Comparison of ENCODE assay signal across 17 cellular contexts in the genomic region with DNA sequence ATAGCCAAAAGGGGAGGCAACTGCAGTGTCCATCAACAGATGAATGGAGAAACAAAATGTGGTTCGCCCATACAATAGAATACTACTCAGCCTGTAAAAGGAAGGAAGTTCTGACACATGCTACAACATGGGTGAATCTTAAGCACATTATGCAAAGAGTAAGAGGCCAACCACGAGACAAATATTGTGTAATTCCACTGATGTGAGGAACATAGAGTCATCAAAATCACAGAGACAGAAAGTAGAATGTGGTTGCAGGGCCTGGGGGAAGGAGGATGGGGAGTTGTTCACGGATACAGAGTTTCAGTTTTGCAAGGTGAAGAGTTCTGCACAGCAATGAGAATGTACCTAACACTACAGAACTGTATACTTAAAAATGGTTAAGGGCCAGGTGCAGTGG.
DNase-seq lines count a peak whose midpoint lies in the region; ATAC-seq and TF ChIP-seq lines count a peak whose summit lies in the region.
"Had no signal": no experiment of that assay in that cellular context is flagged by ENCODE, and none has a peak within 500 bp of the region (broad histone marks: within the 10 kb centered on the region; RNA-seq: fewer than 3 reads in every experiment).

No MANE protein-coding gene starts in this region.

- no peak for ATAC-seq in GM21381 (IDR thresholded peaks at IDR 0.05; ENCODE audit: unreplicated experiment)
- ATAC-seq: CD8-positive, alpha-beta T cell; HCT116 had no signal

- H3K4me3 ChIP-seq in HL-60 (replicated peaks; ENCODE audit: insufficient read depth, low read length) (no peak overlapping the region), epithelial cell of esophagus (ENCODE audit: low read length) (no peak overlapping the region)
- H3K4me3 ChIP-seq: testis had no signal

- no peak overlapping the region for H3K27ac ChIP-seq in HL-60 (replicated peaks)
- H3K27ac ChIP-seq: testis had no signal

- DNase-seq in HL-60 (ENCODE audit: low read depth in 1 of 2, low spot score in 1 of 2) (peak; percentile 26 to 87), NOMO-1 treated with DMSO at 0.1 percent for 48 hours (lab: John Stamatoyannopoulos, UW; ENCODE audit: unreplicated experiment) (peak; percentile 84), epithelial cell of esophagus (ENCODE audit: low read depth) (peak; percentile 2), pons (ENCODE audit: low spot score) (peak; percentile 43), GM13977 (ENCODE audit: low spot score) (no peak)
- no peak for DNase-seq in stimulated activated CD4-positive, alpha-beta T cell treated with anti-CD3 and anti-CD28 coated beads, Interleukin-4, amount 100 ng/mL, for 1 hour
- no peak for DNase-seq in activated CD4-positive, alpha-beta T cell treated with anti-CD3 and anti-CD28 coated beads for 1 hour
- DNase-seq: activated T-cell treated with anti-CD3 and anti-CD28 coated beads, Interleukin-2, amount 50 U/mL, for 48 hours; CD8-positive, alpha-beta T cell; effector CD8-positive, alpha-beta T cell; kidney; NCI-H1105; NCI-H446 treated with DMSO at 0.1 percent for 48 hours; small intestine; testis had no signal

- H3K27me3 ChIP-seq in HL-60 (ENCODE audit: insufficient read depth, poor library complexity, severe bottlenecking) = no peaks in the 10 kb centered on the region
- H3K27me3 ChIP-seq: testis had no signal

- in situ Hi-C loops in GM13977 (cut with MboI; ENCODE audit: low pct_unique_long_range_greater_than_20kb, low sequenced_read_pairs, unreplicated experiment) = no loop called here

- TF ChIP-seq CTCF in HL-60 (IDR thresholded peaks at IDR 0.05; ENCODE audit: insufficient read depth, low read length) (no peak), epithelial cell of esophagus (IDR thresholded peaks at IDR 0.05; ENCODE audit: insufficient read depth, low read depth, low read length, missing control alignments) (no peak), GM13977 (IDR thresholded peaks at IDR 0.05; ENCODE audit: extremely low read depth, insufficient read depth, missing control alignments) (no peak)

Comparison
In these comparisons a context has a peak if more than half of its experiments do, and no peak if none do; other contexts are left out.
1. DNase-seq: peak in HL-60 (2 of 2), NOMO-1 treated with DMSO at 0.1 percent for 48 hours (single experiment), epithelial cell of esophagus (single experiment) and pons (single experiment); none in stimulated activated CD4-positive, alpha-beta T cell treated with anti-CD3 and anti-CD28 coated beads, Interleukin-4, amount 100 ng/mL, for 1 hour (single experiment), activated CD4-positive, alpha-beta T cell treated with anti-CD3 and anti-CD28 coated beads for 1 hour (single experiment) and GM13977 (single experiment).